ENCODE assay signal across 14 cellular contexts in genomic region chr17:63647065-63647725, GRCh38. TPM values are rescaled to one million over a fixed set of nuclear protein-coding genes. Genes with fewer than 3 reads are reported as not detected.
DNase-seq lines count a peak whose midpoint lies in the region; ATAC-seq and TF ChIP-seq lines count a peak whose summit lies in the region.
"Had no signal": no experiment of that assay in that cellular context is flagged by ENCODE, and none has a peak within 500 bp of the region (broad histone marks: within the 10 kb centered on the region; RNA-seq: fewer than 3 reads in every experiment).

No MANE protein-coding gene starts in this region.

- TF ChIP-seq CTCF in AG04450 (IDR thresholded peaks at IDR 0.05; ENCODE audit: low read depth, low read length) (no peak), HFFc6 (IDR thresholded peaks at IDR 0.05) (no peak), GM13976 (IDR thresholded peaks at IDR 0.05; ENCODE audit: borderline replicate concordance, control extremely low read depth, extremely low read depth, insufficient read depth, missing control alignments) (no peak), progenitor cell of endocrine pancreas (IDR thresholded peaks at IDR 0.05; ENCODE audit: unreplicated experiment) (no peak)

- ATAC-seq in memory B cell (ENCODE audit: low read depth): no peak
- ATAC-seq: stimulated activated naive CD8-positive, alpha-beta T cell treated with anti-CD3 and anti-CD28 coated beads, Interleukin-15, Interleukin-2, amounts not matched to agents 100 U/mL and 50 U/mL, for 24 hours had no signal

- in situ Hi-C loops in GM13976 (cut with MboI; ENCODE audit: low sequenced_read_pairs, unreplicated experiment): no loop called here

- H3K36me3 Mint-ChIP-seq in HFFc6 (ENCODE audit: low read depth): peaks cover 3% of the 10 kb centered on the region
- H3K36me3 Mint-ChIP-seq in memory B cell: peaks cover 3% of the 10 kb centered on the region
- peaks cover 2% of the 10 kb centered on the region for H3K36me3 Mint-ChIP-seq in progenitor cell of endocrine pancreas (ENCODE audit: insufficient read depth)

- CTCF ChIA-PET in AG04450 (lab: Charles Lee): interaction anchor here (0.6 kb wide), 1 partner anchor 212 kb away, joined by 4 read pairs; no protein-coding TSS in a partner anchor
- CTCF ChIA-PET in HEK293T (lab: Yijun Ruan, JAX): no interaction called here

- DNase-seq in AG04450 (ENCODE audit: low read depth, low spot score) (peak; percentile 51), HFFc6 (peak; percentile 50), astrocyte of the hippocampus (ENCODE audit: low read depth, low spot score) (peak; percentile 96), memory B cell (ENCODE audit: low spot score in 2 of 2) (no peak), GM13976 (ENCODE audit: low spot score) (no peak), HEK293T (ENCODE audit: extremely low spot score) (no peak), progenitor cell of endocrine pancreas (ENCODE audit: low spot score, unreplicated experiment) (no peak), ureter (ENCODE audit: low spot score) (no peak)
- DNase-seq: NCI-H510A; nephron progenitor cell; stimulated activated naive CD8-positive, alpha-beta T cell treated with anti-CD3 and anti-CD28 coated beads, Interleukin-15, Interleukin-2, amounts not matched to agents 100 U/mL and 50 U/mL, for 24 hours had no signal

- no peak overlapping the region for H3K4me3 Mint-ChIP-seq in HFFc6
- no peak overlapping the region for H3K4me3 Mint-ChIP-seq in memory B cell
- H3K4me3 Mint-ChIP-seq in progenitor cell of endocrine pancreas (ENCODE audit: low read depth): no peak overlapping the region
- H3K4me3 Mint-ChIP-seq: activated naive CD8-positive, alpha-beta T cell; nephron progenitor cell had no signal

- H3K27me3 Mint-ChIP-seq in HFFc6 (ENCODE audit: insufficient read depth) (no peaks in the 10 kb centered on the region), memory B cell (no peaks in the 10 kb centered on the region), progenitor cell of endocrine pancreas (no peaks in the 10 kb centered on the region)
- H3K27me3 Mint-ChIP-seq: activated naive CD8-positive, alpha-beta T cell had no signal

- H3K27me3 ChIP-seq in AG04450 (ENCODE audit: control insufficient read depth, insufficient read depth, low read length): no peaks in the 10 kb centered on the region
- H3K27me3 ChIP-seq: BLaER1 had no signal

- H3K4me3 ChIP-seq in AG04450 (ENCODE audit: low read depth, low read length): no peak overlapping the region
- H3K4me3 ChIP-seq: BLaER1, SK-N-MC had no signal

- no peak overlapping the region for H3K27ac ChIP-seq in AG04450 (ENCODE audit: low read depth, low read length)
- H3K27ac ChIP-seq: BLaER1, SK-N-MC had no signal

- POLR2A ChIA-PET in AG04450 (lab: Yijun Ruan, JAX) (no interaction called here), HEK293T (lab: Yijun Ruan, JAX) (no interaction called here)

- no peaks in the 10 kb centered on the region for H3K9me3 ChIP-seq in AG04450 (ENCODE audit: control insufficient read depth, insufficient read depth, low read length)
- H3K9me3 ChIP-seq: BLaER1 had no signal

- H3K9me3 Mint-ChIP-seq in HFFc6 (no peaks in the 10 kb centered on the region), memory B cell (no peaks in the 10 kb centered on the region), progenitor cell of endocrine pancreas (ENCODE audit: low read depth) (no peaks in the 10 kb centered on the region)
- H3K9me3 Mint-ChIP-seq: nephron progenitor cell had no signal

- no peak overlapping the region for H3K27ac Mint-ChIP-seq in HFFc6
- H3K27ac Mint-ChIP-seq in memory B cell: peak overlapping the region; percentile 7
- no peak overlapping the region for H3K27ac Mint-ChIP-seq in progenitor cell of endocrine pancreas
- H3K27ac Mint-ChIP-seq: nephron progenitor cell had no signal

- H3K4me1 Mint-ChIP-seq in HFFc6 (ENCODE audit: low read depth) (peaks cover 30% of the 10 kb centered on the region), memory B cell (peaks cover 24% of the 10 kb centered on the region), progenitor cell of endocrine pancreas (ENCODE audit: low read depth) (no peaks in the 10 kb centered on the region)

TF ChIP-seq in HEK293T, 16 proteins besides CTCF, POLR2A, EP300 and RAD21:
- TF ChIP-seq BHLHE40 (IDR thresholded peaks at IDR 0.05; ENCODE audit: borderline replicate concordance): no peak
- no peak for TF ChIP-seq SUZ12 (IDR thresholded peaks at IDR 0.05)
TF ChIP-seq in HEK293T: peak in this region for 0.

RNA-seq across cellular contexts. Expression of gene MAP3K3, which starts 25.0 kb away (rescaled TPM):
- polyA plus RNA-seq in AG04450 (2011; rRNA removed): 14.9 and 15.3 TPM in 2 replicates
- polyA minus RNA-seq in AG04450 (2011; rRNA and poly(A)+ RNA removed): 23.1 and 24.0 TPM in 2 replicates
- 10 to 100 TPM; 24.2 to 31.5 (median 27.2) TPM for total RNA-seq in HFFc6 (2021; fragmentation: NEBNext Ultra II Directional; extraction: Animal tissue kit (Norgen Biotek cat#: 25700))
- 19.1 and 22.0 TPM in 2 replicates for total RNA-seq in progenitor cell of endocrine pancreas
- total RNA-seq in ureter: 32.3 TPM

RNA-seq across cellular contexts. Expression of gene TACO1, which starts 46.5 kb away (rescaled TPM):
- 23.1 and 23.2 TPM in 2 replicates for polyA plus RNA-seq in AG04450 (2011; rRNA removed)
- polyA minus RNA-seq in AG04450 (2011; rRNA and poly(A)+ RNA removed): 17.3 and 18.8 TPM in 2 replicates
- 10 to 100 TPM; 26.5 to 32.6 (median 30.9) TPM for total RNA-seq in HFFc6 (2021; fragmentation: NEBNext Ultra II Directional; extraction: Animal tissue kit (Norgen Biotek cat#: 25700))
- total RNA-seq in progenitor cell of endocrine pancreas (18.2 and 19.2 TPM in 2 replicates), ureter (17.5 TPM)

RNA-seq across cellular contexts. Expression of gene LIMD2, which starts 52.7 kb away (rescaled TPM):
- 13.4 and 24.6 TPM in 2 replicates for polyA plus RNA-seq in AG04450 (2011; rRNA removed)
- polyA minus RNA-seq in AG04450 (2011; rRNA and poly(A)+ RNA removed): 4.5 and 10.3 TPM in 2 replicates
- 1 to 10 TPM; 1.7 to 5.8 (median 4.1) TPM for total RNA-seq in HFFc6 (2021; fragmentation: NEBNext Ultra II Directional; extraction: Animal tissue kit (Norgen Biotek cat#: 25700))
- total RNA-seq in progenitor cell of endocrine pancreas (109 and 113 TPM in 2 replicates), ureter (13.8 TPM)

Comparison
In these comparisons a context has a peak if more than half of its experiments do, and no peak if none do; other contexts are left out.
1. DNase-seq: peak in AG04450 (single experiment), HFFc6 (single experiment) and astrocyte of the hippocampus (single experiment); none in memory B cell (0 of 2), GM13976 (single experiment), HEK293T (single experiment), progenitor cell of endocrine pancreas (single experiment) and ureter (single experiment).